18 cellular contexts compared by ENCODE assay signal in the genomic region with DNA sequence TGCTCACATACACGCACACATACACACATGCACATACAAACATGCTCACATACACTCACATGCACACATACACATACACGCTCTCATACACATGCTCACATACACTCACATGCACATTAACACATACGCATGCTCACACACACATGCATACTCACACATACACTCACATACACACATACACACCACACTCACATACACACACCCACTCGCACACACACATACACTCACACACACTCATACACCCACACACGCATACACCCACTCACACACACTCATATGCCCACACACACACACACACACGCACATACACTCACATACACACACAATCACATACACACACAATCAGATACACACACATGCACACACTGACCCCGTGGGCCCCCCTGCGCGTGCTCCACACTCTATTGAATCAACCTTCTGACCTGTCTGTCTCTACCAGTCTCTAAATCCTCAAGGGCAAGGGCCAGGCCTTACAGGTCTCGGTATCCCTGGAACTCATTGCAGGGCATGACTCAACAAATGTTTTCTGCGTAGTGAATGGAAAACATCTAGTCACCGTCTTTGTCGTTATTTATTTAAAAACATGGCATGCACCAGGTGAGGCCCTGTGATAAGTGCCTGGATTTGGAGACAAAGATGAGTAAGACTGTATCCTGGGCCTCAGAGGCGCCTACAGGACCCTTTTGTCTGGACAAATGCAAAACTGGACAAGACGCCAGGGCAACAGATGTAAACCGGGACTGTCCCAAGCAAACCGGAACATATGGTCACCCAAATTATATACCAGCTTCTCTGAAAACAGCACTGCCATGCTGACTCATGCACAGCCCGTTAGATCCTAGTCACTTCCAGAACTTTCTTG. TPM values are rescaled to one million over a fixed set of nuclear protein-coding genes. Genes with fewer than 3 reads are reported as not detected.
"Had no signal": no experiment of that assay in that cellular context is flagged by ENCODE, and none has a peak within 500 bp of the region (broad histone marks: within the 10 kb centered on the region; RNA-seq: fewer than 3 reads in every experiment).

No MANE protein-coding gene starts in this region.

- H3K4me1 Mint-ChIP-seq: stimulated activated memory B cell treated with anti-CD40 and anti-IgM and Interleukin-4, amounts not matched to agents 10 μg/mL and 1 μg/mL and 100 μg/mL, for 72 hours had no signal

- ATAC-seq: activated CD8-positive, alpha-beta T cell treated with anti-CD3 and anti-CD28 coated beads for 36 hours; activated T-cell treated with anti-CD3 and anti-CD28 coated beads, Interleukin-2, amount 50 U/mL, for 72 hours; left cardiac atrium; lower lobe of right lung; naive thymus-derived CD8-positive, alpha-beta T cell; stimulated activated memory B cell treated with anti-CD40 and anti-IgM and Interleukin-4, amounts not matched to agents 10 μg/mL and 1 μg/mL and 100 μg/mL, for 72 hours had no signal

- H3K27me3 ChIP-seq: neutrophil had no signal

- H3K36me3 Mint-ChIP-seq: naive thymus-derived CD8-positive, alpha-beta T cell; stimulated activated memory B cell treated with anti-CD40 and anti-IgM and Interleukin-4, amounts not matched to agents 10 μg/mL and 1 μg/mL and 100 μg/mL, for 72 hours; type B pancreatic cell had no signal

- H3K36me3 ChIP-seq: lower lobe of right lung, neutrophil, WERI-Rb-1 had no signal

- H3K9me3 Mint-ChIP-seq: activated CD8-positive, alpha-beta T cell treated with anti-CD3 and anti-CD28 coated beads for 36 hours; activated T-cell treated with anti-CD3 and anti-CD28 coated beads, Interleukin-2, amount 50 U/mL, for 72 hours; stimulated activated memory B cell treated with anti-CD40 and anti-IgM and Interleukin-4, amounts not matched to agents 10 μg/mL and 1 μg/mL and 100 μg/mL, for 72 hours; type B pancreatic cell had no signal

- H3K9me3 ChIP-seq: lower lobe of right lung, neutrophil had no signal

- H3K4me3 ChIP-seq: lower lobe of right lung had no signal

- H3K4me1 ChIP-seq: lower lobe of right lung had no signal

- H3K27me3 Mint-ChIP-seq: activated CD8-positive, alpha-beta T cell treated with anti-CD3 and anti-CD28 coated beads for 36 hours; naive thymus-derived CD8-positive, alpha-beta T cell; stimulated activated memory B cell treated with anti-CD40 and anti-IgM and Interleukin-4, amounts not matched to agents 10 μg/mL and 1 μg/mL and 100 μg/mL, for 72 hours had no signal

- H3K27ac Mint-ChIP-seq: activated CD8-positive, alpha-beta T cell treated with anti-CD3 and anti-CD28 coated beads for 36 hours; activated T-cell treated with anti-CD3 and anti-CD28 coated beads, Interleukin-2, amount 50 U/mL, for 72 hours; naive thymus-derived CD8-positive, alpha-beta T cell; stimulated activated memory B cell treated with anti-CD40 and anti-IgM and Interleukin-4, amounts not matched to agents 10 μg/mL and 1 μg/mL and 100 μg/mL, for 72 hours; type B pancreatic cell had no signal

- DNase-seq: activated CD4-positive, alpha-beta T cell treated with anti-CD3 and anti-CD28 coated beads for 4 hours; activated CD8-positive, alpha-beta memory T cell treated with anti-CD3 and anti-CD28 coated beads, Interleukin-2, amount 50 U/mL, for 4 hours; activated CD8-positive, alpha-beta T cell treated with anti-CD3 and anti-CD28 coated beads for 36 hours; activated T-cell treated with anti-CD3 and anti-CD28 coated beads, Interleukin-2, amount 50 U/mL, for 72 hours; central memory CD4-positive, alpha-beta T cell; cortex of kidney; effector CD8-positive, alpha-beta T cell; hippocampal formation; left cardiac atrium; lower lobe of right lung; naive thymus-derived CD8-positive, alpha-beta T cell; posterior cingulate gyrus; small intestine; T-helper 1 cell; WERI-Rb-1 had no signal

- H3K4me3 Mint-ChIP-seq: activated CD8-positive, alpha-beta T cell treated with anti-CD3 and anti-CD28 coated beads for 36 hours; activated T-cell treated with anti-CD3 and anti-CD28 coated beads, Interleukin-2, amount 50 U/mL, for 72 hours; naive thymus-derived CD8-positive, alpha-beta T cell; stimulated activated memory B cell treated with anti-CD40 and anti-IgM and Interleukin-4, amounts not matched to agents 10 μg/mL and 1 μg/mL and 100 μg/mL, for 72 hours; type B pancreatic cell had no signal

- H3K27ac ChIP-seq: lower lobe of right lung, neutrophil, WERI-Rb-1 had no signal

RNA-seq across cellular contexts. Expression of a gene that starts 41.8 kb away (rescaled TPM):
- total RNA-seq: activated T-cell treated with anti-CD3 and anti-CD28 coated beads, Interleukin-2, amount 50 U/mL, for 72 hours; left cardiac atrium; lower lobe of right lung had no signal
- polyA plus RNA-seq: naive thymus-derived CD8-positive, alpha-beta T cell; small intestine had no signal
